In the genomic region with DNA sequence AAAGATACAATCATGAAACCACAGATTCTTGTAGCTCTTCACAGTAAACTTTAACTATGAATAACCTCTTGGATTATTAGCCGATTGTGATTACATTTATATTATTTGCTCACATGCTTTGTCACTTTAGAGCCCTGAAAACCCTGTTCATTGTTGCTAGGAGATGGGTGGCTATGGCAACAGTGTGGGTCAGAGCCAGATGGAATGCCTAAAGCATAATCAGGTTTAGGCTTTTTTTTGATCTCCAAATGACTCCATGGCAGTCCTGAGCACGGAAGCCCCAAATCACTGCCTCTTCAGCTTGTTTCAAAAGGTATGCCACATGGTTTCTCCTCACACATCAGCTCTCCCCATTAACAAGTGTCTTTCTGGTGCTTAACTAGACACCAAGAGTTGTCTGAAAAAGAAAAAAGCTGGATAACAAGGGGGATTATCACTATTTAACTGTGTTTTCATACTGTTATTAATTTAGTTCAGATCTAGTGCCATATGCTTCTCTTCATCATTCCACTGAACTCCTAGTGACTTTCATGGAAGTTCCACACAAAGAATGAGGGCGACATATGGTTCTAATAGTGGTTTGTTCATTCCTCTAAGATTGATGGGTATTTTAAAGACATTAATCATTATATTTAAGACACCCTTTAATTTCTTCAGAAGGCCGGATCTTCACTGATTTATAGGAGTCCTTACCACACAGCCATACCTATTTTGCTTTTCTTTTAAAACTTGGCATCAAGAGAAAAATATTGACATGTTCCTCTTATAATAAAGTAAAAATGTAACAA, we compare ENCODE assay signal across 14 cellular contexts.
DNase-seq lines count a peak whose midpoint lies in the region; ATAC-seq and TF ChIP-seq lines count a peak whose summit lies in the region.
"Had no signal": no experiment of that assay in that cellular context is flagged by ENCODE, and none has a peak within 500 bp of the region (broad histone marks: within the 10 kb centered on the region; RNA-seq: fewer than 3 reads in every experiment).

No MANE protein-coding gene starts in this region.

- WGBS in upper lobe of left lung, 2 donors, result 73 to 77% methylated on average over 4 of the region's 4 CpGs

- TF ChIP-seq CTCF in coronary artery (IDR thresholded peaks at IDR 0.05) (no peak), upper lobe of left lung (IDR thresholded peaks at IDR 0.05) (no peak)

- H3K27ac ChIP-seq in coronary artery, result no peak overlapping the region
- H3K27ac ChIP-seq in upper lobe of left lung, result no peak overlapping the region
- H3K27ac ChIP-seq: BLaER1 treated with 17β-estradiol and CSF1 and Interleukin-3, amounts not matched to agents 10 nM and 100 nM; stomach had no signal

- no peaks in the 10 kb centered on the region for H3K27me3 ChIP-seq in upper lobe of left lung
- H3K27me3 ChIP-seq: BLaER1 treated with 17β-estradiol and CSF1 and Interleukin-3, amounts not matched to agents 10 nM and 100 nM; stomach had no signal

- peaks cover 0 to 9% (median 0%) of the 10 kb centered on the region in 4 donors for H3K4me1 ChIP-seq in upper lobe of left lung
- H3K4me1 ChIP-seq: BLaER1 treated with 17β-estradiol and CSF1 and Interleukin-3, amounts not matched to agents 10 nM and 100 nM had no signal

- H3K4me3 ChIP-seq in coronary artery (no peak overlapping the region), upper lobe of left lung (no peak overlapping the region)
- H3K4me3 ChIP-seq: BLaER1 treated with 17β-estradiol and CSF1 and Interleukin-3, amounts not matched to agents 10 nM and 100 nM; stomach had no signal

- DNase-seq in Ammon's horn (ENCODE audit: low spot score) (peak; percentile 66), M059J (ENCODE audit: low read depth) (peak; percentile 56), NCI-H82 (lab: John Stamatoyannopoulos, UW) (peak; percentile 93), iPS-NIHi11 (ENCODE audit: low spot score) (peak; percentile 25), coronary artery (ENCODE audit: low spot score) (no peak), upper lobe of left lung (no peak)
- DNase-seq: activated T-cell treated with anti-CD3 and anti-CD28 coated beads, Interleukin-2, amount 50 U/mL, for 72 hours; left colon; RPMI8226; stimulated activated CD4-positive, alpha-beta T cell treated with anti-CD3 and anti-CD28 coated beads, Interleukin-4, amount 100 ng/mL, for 4 hours; stomach had no signal

- no peak for TF ChIP-seq POLR2A in upper lobe of left lung (IDR thresholded peaks at IDR 0.05)

- TF ChIP-seq EP300 in upper lobe of left lung (IDR thresholded peaks at IDR 0.05), result no peak

- H3K36me3 ChIP-seq in upper lobe of left lung, result no peaks in the 10 kb centered on the region
- H3K36me3 ChIP-seq: BLaER1 treated with 17β-estradiol and CSF1 and Interleukin-3, amounts not matched to agents 10 nM and 100 nM; stomach had no signal

- no peaks in the 10 kb centered on the region for H3K9me3 ChIP-seq in upper lobe of left lung
- H3K9me3 ChIP-seq: BLaER1 treated with 17β-estradiol and CSF1 and Interleukin-3, amounts not matched to agents 10 nM and 100 nM; stomach had no signal

- no peak for ATAC-seq in GM21619 (IDR thresholded peaks at IDR 0.05; ENCODE audit: unreplicated experiment)
- ATAC-seq in HG03095 (IDR thresholded peaks at IDR 0.05; ENCODE audit: unreplicated experiment), result no peak
- ATAC-seq in upper lobe of left lung (ENCODE audit: low FRiP score in 2 of 2), result no peak
- ATAC-seq: activated T-cell treated with anti-CD3 and anti-CD28 coated beads, Interleukin-2, amount 50 U/mL, for 72 hours; left colon had no signal

Comparison
In these comparisons a context has a peak if more than half of its experiments do, and no peak if none do; other contexts are left out.
1. DNase-seq: peak in Ammon's horn (single experiment), M059J (single experiment), NCI-H82 (single experiment) and iPS-NIHi11 (single experiment); none in coronary artery (single experiment) and upper lobe of left lung (0 of 2).